ENCODE assay signal across 24 cellular contexts in the genomic region with DNA sequence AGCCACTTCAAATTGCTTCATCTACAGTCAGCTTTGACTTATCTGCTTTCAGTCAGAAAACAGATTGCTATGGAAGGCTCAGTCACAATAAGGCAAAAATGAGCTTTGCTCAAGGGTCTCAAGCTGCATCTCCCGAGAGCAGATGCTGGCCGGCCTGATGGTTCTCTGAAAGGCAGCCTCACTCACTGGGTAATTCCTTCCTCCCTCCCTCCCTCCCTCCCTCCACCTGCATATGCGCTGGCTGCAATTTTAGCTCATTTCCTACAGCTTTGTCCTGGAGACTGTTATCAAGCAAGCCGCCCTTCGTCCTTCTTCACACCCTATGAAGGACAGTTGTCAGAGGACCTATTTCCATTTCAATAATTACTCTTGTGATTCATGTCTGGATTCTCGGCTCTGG. TPM values are rescaled to one million over a fixed set of nuclear protein-coding genes. Genes with fewer than 3 reads are reported as not detected.
DNase-seq lines count a peak whose midpoint lies in the region; ATAC-seq and TF ChIP-seq lines count a peak whose summit lies in the region.
"Had no signal": no experiment of that assay in that cellular context is flagged by ENCODE, and none has a peak within 500 bp of the region (broad histone marks: within the 10 kb centered on the region; RNA-seq: fewer than 3 reads in every experiment).

No MANE protein-coding gene starts in this region.

- H4K20me1 ChIP-seq in H9 (ENCODE audit: control insufficient read depth, insufficient read depth, insufficient read length) (no peaks in the 10 kb centered on the region), neural progenitor cell (ENCODE audit: low read depth) (no peaks in the 10 kb centered on the region)

- no peak overlapping the region for H2BK15ac ChIP-seq in H9 (ENCODE audit: low read depth, low read length)

- no peak overlapping the region for H2BK5ac ChIP-seq in H9 (ENCODE audit: insufficient read length, low read length)

- H3K9me3 Mint-ChIP-seq in H9 (no peaks in the 10 kb centered on the region), neural progenitor cell (no peaks in the 10 kb centered on the region)
- H3K9me3 Mint-ChIP-seq: T-cell had no signal

- H3K14ac ChIP-seq in H9 (ENCODE audit: insufficient read depth, low read length), result no peak overlapping the region

- no peaks in the 10 kb centered on the region for H3K79me1 ChIP-seq in H9 (ENCODE audit: insufficient read depth, low read depth, low read length, poor library complexity, severe bottlenecking)

- no peak overlapping the region; a peak in 1 of 5 replicates for H3K4me3 Mint-ChIP-seq in H9
- no peak overlapping the region for H3K4me3 Mint-ChIP-seq in neural progenitor cell
- H3K4me3 Mint-ChIP-seq: CD8-positive, alpha-beta memory T cell; IgD-negative memory B cell; T-cell had no signal

- DNase-seq in H9 (no peak), NCI-H2227 treated with DMSO at 0.1 percent for 48 hours (lab: John Stamatoyannopoulos, UW) (peak; percentile 5), cerebellum (ENCODE audit: low spot score) (peak; percentile 44), neural progenitor cell (ENCODE audit: low spot score) (no peak), HPDE6-E6E7 (ENCODE audit: extremely low spot score) (no peak), putamen (ENCODE audit: low spot score) (no peak)
- DNase-seq: ACHN; CD8-positive, alpha-beta memory T cell; DMS53; EL; HCEC 1CT; Kasumi-1; MG63; NCI-H1048; NCI-H146; NCI-H2081; NCI-H526; OCI-M1; SHP77 treated with DMSO at 0.1 percent for 48 hours; T-cell had no signal

- no peak overlapping the region for H3T11ph ChIP-seq in H9 (ENCODE audit: low read length)

- H3K27me3 ChIP-seq in H9 (ENCODE audit: insufficient read depth, low read length), result no peaks in the 10 kb centered on the region
- no peaks in the 10 kb centered on the region for H3K27me3 ChIP-seq in neural progenitor cell
- H3K27me3 ChIP-seq: MG63 had no signal

- H3K23ac ChIP-seq in H9 (ENCODE audit: insufficient read length, low read depth, low read length), result no peak overlapping the region

- no peak overlapping the region for H2BK12ac ChIP-seq in H9 (ENCODE audit: insufficient read length, low read depth, low read length)

- no peak overlapping the region for H3K56ac ChIP-seq in H9 (ENCODE audit: insufficient read length, low read depth, low read length)

- H3K4me2 ChIP-seq in H9 (ENCODE audit: insufficient read depth, insufficient read length, low read length) (peak overlapping the region; percentile 14), neural progenitor cell (peak overlapping the region; percentile 22)

- no peak for ATAC-seq in GM21390 (IDR thresholded peaks at IDR 0.05; ENCODE audit: unreplicated experiment)
- ATAC-seq: SK-N-SH treated with all-trans-retinoic acid at 6 μM for 48 hours, T-cell had no signal

- H3K4me1 ChIP-seq in H9 (ENCODE audit: insufficient read depth, low read length) (peaks cover 2% of the 10 kb centered on the region; the same call in 1 of the 2 replicates), neural progenitor cell (peaks cover 4% of the 10 kb centered on the region)

- H4K5ac ChIP-seq in H9 (ENCODE audit: insufficient read length, low read depth, low read length), result no peak overlapping the region

- no peak overlapping the region for H3K18ac ChIP-seq in H9 (ENCODE audit: insufficient read length, low read depth, low read length)

- no peaks in the 10 kb centered on the region for H3K36me3 ChIP-seq in neural progenitor cell
- H3K36me3 ChIP-seq: MG63 had no signal

- H2BK120ac ChIP-seq in H9 (ENCODE audit: low read depth, low read length, poor library complexity, severe bottlenecking), result no peak overlapping the region

- H3K9me3 ChIP-seq in H9 (ENCODE audit: control insufficient read depth, low read depth, low read length), result no peaks in the 10 kb centered on the region
- H3K9me3 ChIP-seq in neural progenitor cell (ENCODE audit: low read depth), result no peaks in the 10 kb centered on the region
- H3K9me3 ChIP-seq: MG63 had no signal

- H3K4me3 ChIP-seq in neural progenitor cell, result no peak overlapping the region
- H3K4me3 ChIP-seq: MG63 had no signal

- H3F3A ChIP-seq in neural progenitor cell (ENCODE audit: low read depth), result no peaks in the 10 kb centered on the region

- H3K27ac Mint-ChIP-seq in H9 (no peak overlapping the region; a peak in 1 of 7 replicates), neural progenitor cell (no peak overlapping the region)
- H3K27ac Mint-ChIP-seq: CD8-positive, alpha-beta memory T cell; IgD-negative memory B cell; T-cell had no signal

- H3K9ac ChIP-seq in H9 (ENCODE audit: extremely low read depth, insufficient read length, low read length) (no peak overlapping the region), neural progenitor cell (no peak overlapping the region)

- no peak overlapping the region for H4K91ac ChIP-seq in H9 (ENCODE audit: insufficient read length, low read depth, low read length)

- H3K27ac ChIP-seq in H9 (ENCODE audit: insufficient read length, low read depth, low read length), result no peak overlapping the region
- H3K27ac ChIP-seq in neural progenitor cell, result no peak overlapping the region

- no peaks in the 10 kb centered on the region for H3K36me3 Mint-ChIP-seq in H9 (ENCODE audit: insufficient read depth in 1 of 3, low read depth in 3 of 3)
- H3K36me3 Mint-ChIP-seq in neural progenitor cell, result no peaks in the 10 kb centered on the region
- H3K36me3 Mint-ChIP-seq: CD8-positive, alpha-beta memory T cell; IgD-negative memory B cell; T-cell had no signal

- H2AFZ ChIP-seq in H9 (ENCODE audit: low read length), result no peak overlapping the region
- peak overlapping the region; percentile 58 for H2AFZ ChIP-seq in neural progenitor cell (replicated peaks)

- no peak for TF ChIP-seq CTCF in H9 (conservative IDR thresholded peaks at IDR 0.05)
- TF ChIP-seq CTCF in neural progenitor cell (IDR thresholded peaks at IDR 0.05), result no peak

- no peaks in the 10 kb centered on the region for H3K23me2 ChIP-seq in H9 (ENCODE audit: insufficient read length, low read depth, low read length, poor library complexity, severe bottlenecking)

- H3K27me3 Mint-ChIP-seq in H9 (ENCODE audit: low read depth), result no peaks in the 10 kb centered on the region; the same call in 1 of the 2 replicates
- H3K27me3 Mint-ChIP-seq in neural progenitor cell (ENCODE audit: insufficient read depth, low read depth), result peaks cover 9% of the 10 kb centered on the region

- no peaks in the 10 kb centered on the region for H3K79me2 ChIP-seq in H9 (ENCODE audit: insufficient read depth, low read length)
- H3K79me2 ChIP-seq in neural progenitor cell (ENCODE audit: low read depth), result no peaks in the 10 kb centered on the region

- no peak overlapping the region for H2AK5ac ChIP-seq in H9 (ENCODE audit: insufficient read length, low read length)

- WGBS in H9 (ENCODE audit: extremely low coverage, insufficient read length, low lambda C conversion rate), result no CpG with 5 or more reads among the region's 6 CpGs

- H2BK20ac ChIP-seq in H9 (ENCODE audit: low read depth, low read length, poor library complexity, severe bottlenecking), result no peak overlapping the region

- no peak overlapping the region for H3K4ac ChIP-seq in H9 (ENCODE audit: low read depth, low read length)

- no peak overlapping the region for H4K8ac ChIP-seq in H9 (replicated peaks; ENCODE audit: insufficient read length, low read depth, low read length)

- H3K4me1 Mint-ChIP-seq in H9 (peaks cover 18 to 22% of the 10 kb centered on the region in 2 experiments), neural progenitor cell (peaks cover 4% of the 10 kb centered on the region)
- H3K4me1 Mint-ChIP-seq: CD8-positive, alpha-beta memory T cell; IgD-negative memory B cell; T-cell had no signal

RNA-seq across cellular contexts. Expression of a gene that starts 1.6 kb away (rescaled TPM):
- total RNA-seq in H9 (2021) (not detected in 2 replicates), cerebellum (not detected), neural progenitor cell (ENCODE audit: low replicate concordance) (not detected in 2 replicates)
- total RNA-seq: CD8-positive, alpha-beta memory T cell; RPMI7951; T-cell had no signal

Comparison
In these comparisons a context has a peak if more than half of its experiments do, and no peak if none do; other contexts are left out.
1. DNase-seq: peak in NCI-H2227 treated with DMSO at 0.1 percent for 48 hours (single experiment) and cerebellum (single experiment); none in H9 (single experiment), neural progenitor cell (single experiment), HPDE6-E6E7 (single experiment) and putamen (single experiment).